In genomic region chr18:79634186-79634585, GRCh38 we compare ENCODE assay signal across 21 cellular contexts. TPM values are rescaled to one million over a fixed set of nuclear protein-coding genes. Genes with fewer than 3 reads are reported as not detected.
DNase-seq lines count a peak whose midpoint lies in the region; ATAC-seq and TF ChIP-seq lines count a peak whose summit lies in the region.
"Had no signal": no experiment of that assay in that cellular context is flagged by ENCODE, and none has a peak within 500 bp of the region (broad histone marks: within the 10 kb centered on the region; RNA-seq: fewer than 3 reads in every experiment).

No MANE protein-coding gene starts in this region.

- no peak for TF ChIP-seq EP300 in tibial nerve (IDR thresholded peaks at IDR 0.05)

- H3K4me3 ChIP-seq in tibial nerve = no peak overlapping the region
- H3K4me3 ChIP-seq: A549 had no signal

- peaks cover 1 to 8% of the 10 kb centered on the region in 2 donors for H3K9me3 Mint-ChIP-seq in activated T-cell treated with anti-CD3 and anti-CD28 coated beads, Interleukin-2, amount 50 U/mL, for 72 hours
- H3K9me3 Mint-ChIP-seq in dendritic cell treated with granulocyte-macrophage colony-stimulating factor and Interleukin-4, amounts not matched to agents 40 ng/mL and 50 ng/mL, for 4 days = peaks cover 11% of the 10 kb centered on the region
- H3K9me3 Mint-ChIP-seq in stimulated activated effector memory CD8-positive, alpha-beta T cell treated with anti-CD3 and anti-CD28 coated beads, Interleukin-12 subunit alpha, Interleukin-12 subunit beta, amount 100 ng/mL, for 72 hours = no peaks in the 10 kb centered on the region

- peaks cover 5% of the 10 kb centered on the region for H3K27me3 Mint-ChIP-seq in activated T-cell treated with anti-CD3 and anti-CD28 coated beads, Interleukin-2, amount 50 U/mL, for 72 hours (ENCODE audit: low read depth)
- peaks cover 29% of the 10 kb centered on the region for H3K27me3 Mint-ChIP-seq in dendritic cell treated with granulocyte-macrophage colony-stimulating factor and Interleukin-4, amounts not matched to agents 40 ng/mL and 50 ng/mL, for 4 days
- H3K27me3 Mint-ChIP-seq: B cell had no signal

- H3K4me3 Mint-ChIP-seq in activated T-cell treated with anti-CD3 and anti-CD28 coated beads, Interleukin-2, amount 50 U/mL, for 72 hours = no peak overlapping the region
- H3K4me3 Mint-ChIP-seq in dendritic cell treated with granulocyte-macrophage colony-stimulating factor and Interleukin-4, amounts not matched to agents 40 ng/mL and 50 ng/mL, for 4 days = no peak overlapping the region
- H3K4me3 Mint-ChIP-seq in stimulated activated effector memory CD8-positive, alpha-beta T cell treated with anti-CD3 and anti-CD28 coated beads, Interleukin-12 subunit alpha, Interleukin-12 subunit beta, amount 100 ng/mL, for 72 hours = no peak overlapping the region
- H3K4me3 Mint-ChIP-seq: B cell, CD14-positive monocyte had no signal

- TF ChIP-seq CTCF in GM10266 (IDR thresholded peaks at IDR 0.05; ENCODE audit: control insufficient read depth, insufficient read depth, low read depth, missing control alignments) (no peak), tibial nerve (IDR thresholded peaks at IDR 0.05) (no peak)

- H3K27ac Mint-ChIP-seq in activated T-cell treated with anti-CD3 and anti-CD28 coated beads, Interleukin-2, amount 50 U/mL, for 72 hours = peak overlapping the region; percentile 5
- H3K27ac Mint-ChIP-seq in dendritic cell treated with granulocyte-macrophage colony-stimulating factor and Interleukin-4, amounts not matched to agents 40 ng/mL and 50 ng/mL, for 4 days = peak overlapping the region; percentile 84
- peak overlapping the region; percentile 72 for H3K27ac Mint-ChIP-seq in stimulated activated effector memory CD8-positive, alpha-beta T cell treated with anti-CD3 and anti-CD28 coated beads, Interleukin-12 subunit alpha, Interleukin-12 subunit beta, amount 100 ng/mL, for 72 hours
- H3K27ac Mint-ChIP-seq: B cell, IgD-negative memory B cell had no signal

- H3K27ac ChIP-seq in tibial nerve = no peak overlapping the region
- H3K27ac ChIP-seq: A549 had no signal

- 90 to 92% methylated on average over 5 of the region's 5 CpGs for WGBS in tibial nerve, 2 donors

- H3K36me3 Mint-ChIP-seq in activated T-cell treated with anti-CD3 and anti-CD28 coated beads, Interleukin-2, amount 50 U/mL, for 72 hours (ENCODE audit: insufficient read depth in 2 of 2) = peaks cover 1 to 7% of the 10 kb centered on the region in 2 donors
- no peaks in the 10 kb centered on the region for H3K36me3 Mint-ChIP-seq in dendritic cell treated with granulocyte-macrophage colony-stimulating factor and Interleukin-4, amounts not matched to agents 40 ng/mL and 50 ng/mL, for 4 days (ENCODE audit: low read depth)
- H3K36me3 Mint-ChIP-seq in stimulated activated effector memory CD8-positive, alpha-beta T cell treated with anti-CD3 and anti-CD28 coated beads, Interleukin-12 subunit alpha, Interleukin-12 subunit beta, amount 100 ng/mL, for 72 hours = peaks cover 18% of the 10 kb centered on the region
- H3K36me3 Mint-ChIP-seq: CD14-positive monocyte, IgD-negative memory B cell had no signal

- no peaks in the 10 kb centered on the region for H3K36me3 ChIP-seq in tibial nerve

- DNase-seq in activated T-cell treated with anti-CD3 and anti-CD28 coated beads, Interleukin-2, amount 50 U/mL, for 72 hours = no peak
- DNase-seq in activated T-cell treated with anti-CD3 and anti-CD28 coated beads for 4 hours = no peak
- DNase-seq in GM10266 (ENCODE audit: extremely low spot score) = peak; percentile 5
- DNase-seq in stimulated activated effector memory CD8-positive, alpha-beta T cell treated with anti-CD3 and anti-CD28 coated beads, Interleukin-12 subunit alpha, Interleukin-12 subunit beta, amount 100 ng/mL, for 72 hours (ENCODE audit: low spot score in 2 of 2) = no peak
- no peak for DNase-seq in tibial nerve (ENCODE audit: low spot score in 2 of 2)
- DNase-seq: EL; GF-D8; NCI-H1105; NCI-H146; NCI-H2029; NCI-H345; NCI-H524; NCI-H774; NK-92 treated with Interleukin-12 subunit alpha and Interleukin-12 subunit beta, amount 100 ng/mL, for 24 hours had no signal

- intact Hi-C loops in dendritic cell treated with granulocyte-macrophage colony-stimulating factor and Interleukin-4, amounts not matched to agents 40 ng/mL and 50 ng/mL, for 4 days (cut with micrococcal nuclease) = no loop called here

- no peak for ATAC-seq in activated T-cell treated with anti-CD3 and anti-CD28 coated beads, Interleukin-2, amount 50 U/mL, for 72 hours (replicated peaks in 1 of 2)
- no peak for ATAC-seq in stimulated activated effector memory CD8-positive, alpha-beta T cell treated with anti-CD3 and anti-CD28 coated beads, Interleukin-12 subunit alpha, Interleukin-12 subunit beta, amount 100 ng/mL, for 72 hours
- no peak for ATAC-seq in HG02571 (IDR thresholded peaks at IDR 0.05; ENCODE audit: unreplicated experiment)
- ATAC-seq: A549, Panc1 had no signal

- TF ChIP-seq POLR2A in tibial nerve (IDR thresholded peaks at IDR 0.05) = no peak

- peaks cover 12% of the 10 kb centered on the region for H3K4me1 Mint-ChIP-seq in activated T-cell treated with anti-CD3 and anti-CD28 coated beads, Interleukin-2, amount 50 U/mL, for 72 hours (ENCODE audit: low read depth)
- peaks cover 43% of the 10 kb centered on the region for H3K4me1 Mint-ChIP-seq in dendritic cell treated with granulocyte-macrophage colony-stimulating factor and Interleukin-4, amounts not matched to agents 40 ng/mL and 50 ng/mL, for 4 days (ENCODE audit: low read depth)
- H3K4me1 Mint-ChIP-seq in stimulated activated effector memory CD8-positive, alpha-beta T cell treated with anti-CD3 and anti-CD28 coated beads, Interleukin-12 subunit alpha, Interleukin-12 subunit beta, amount 100 ng/mL, for 72 hours = peaks cover 23% of the 10 kb centered on the region
- H3K4me1 Mint-ChIP-seq: CD14-positive monocyte had no signal

- H3K27me3 ChIP-seq in tibial nerve = peaks cover 0 to 20% of the 10 kb centered on the region in 2 donors

- H3K4me1 ChIP-seq in tibial nerve = peaks cover 0 to 10% (median 0%) of the 10 kb centered on the region in 4 donors
- H3K4me1 ChIP-seq: A549 had no signal

- H3K9me3 ChIP-seq in tibial nerve = no peaks in the 10 kb centered on the region
- H3K9me3 ChIP-seq: A549 had no signal

RNA-seq across cellular contexts. Expression of gene CTDP1, which starts 45.4 kb away (rescaled TPM):
- total RNA-seq in activated T-cell treated with anti-CD3 and anti-CD28 coated beads, Interleukin-2, amount 50 U/mL, for 72 hours = 100 to 1,000 TPM in 1 of 2 donors, 10 to 100 TPM in 1; 30.1 to 103 TPM
- 10 to 100 TPM; 18.1 to 40.5 (median 25.7) TPM for total RNA-seq in tibial nerve

Comparison
In these comparisons a context has a peak if more than half of its experiments do, and no peak if none do; other contexts are left out.
1. H3K27ac Mint-ChIP-seq: peak in every context shown above with its lines; median percentile 84 in dendritic cell treated with granulocyte-macrophage colony-stimulating factor and Interleukin-4, amounts not matched to agents 40 ng/mL and 50 ng/mL, for 4 days; 72 in stimulated activated effector memory CD8-positive, alpha-beta T cell treated with anti-CD3 and anti-CD28 coated beads, Interleukin-12 subunit alpha, Interleukin-12 subunit beta, amount 100 ng/mL, for 72 hours; 5 in activated T-cell treated with anti-CD3 and anti-CD28 coated beads, Interleukin-2, amount 50 U/mL, for 72 hours.